Comparison of ENCODE assay signal across 11 cellular contexts in the genomic region with DNA sequence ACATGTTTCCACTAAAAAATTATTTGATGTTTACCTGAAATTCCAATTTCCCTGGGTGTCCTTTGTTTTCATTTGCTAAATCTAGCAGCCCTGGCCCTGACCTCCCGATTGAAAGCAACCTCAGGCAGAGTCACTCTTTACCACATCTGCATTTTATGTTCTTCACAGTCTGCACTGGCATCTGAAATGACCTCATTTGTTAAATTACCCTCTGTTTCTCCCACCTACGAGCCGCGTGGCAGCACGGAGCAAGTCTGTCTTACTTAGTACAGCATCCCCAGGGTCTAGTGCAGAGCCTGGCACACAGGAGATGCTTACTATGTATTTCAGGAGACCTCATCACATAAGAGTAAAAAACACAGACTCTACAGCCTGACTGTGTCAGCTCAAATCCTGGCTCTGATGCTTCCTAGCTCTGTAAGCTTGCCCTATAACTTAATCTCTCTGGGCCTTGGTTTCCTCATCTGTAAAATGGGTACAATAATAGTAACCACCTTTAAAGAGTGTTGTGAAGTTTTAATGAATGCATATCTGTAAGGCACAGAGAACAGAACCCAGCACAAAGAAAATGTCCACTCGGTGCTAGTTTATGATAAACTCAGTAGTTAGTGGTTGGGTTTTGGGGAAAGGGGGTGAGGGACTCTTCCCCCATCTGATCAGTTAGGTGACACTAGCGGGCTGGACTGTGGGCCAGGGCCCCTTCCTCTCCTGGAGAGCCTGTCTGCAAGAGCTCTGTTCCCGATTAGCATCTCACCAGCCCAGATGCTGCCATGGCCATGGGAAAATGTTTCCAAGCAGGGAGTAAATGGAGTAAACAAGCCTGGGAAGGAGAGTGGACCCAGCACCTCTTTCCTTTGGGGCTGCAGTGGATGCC.
DNase-seq lines count a peak whose midpoint lies in the region; ATAC-seq and TF ChIP-seq lines count a peak whose summit lies in the region.
"Had no signal": no experiment of that assay in that cellular context is flagged by ENCODE, and none has a peak within 500 bp of the region (broad histone marks: within the 10 kb centered on the region; RNA-seq: fewer than 3 reads in every experiment).

No MANE protein-coding gene starts in this region.

- no peak for ATAC-seq in HG02981 (IDR thresholded peaks at IDR 0.05; ENCODE audit: unreplicated experiment)

- peak overlapping the region; percentile 54 for H3K27ac ChIP-seq in HL-60 (replicated peaks)
- no peak overlapping the region for H3K27ac ChIP-seq in PC-9
- H3K27ac ChIP-seq in thyroid gland: no peak overlapping the region

- H3K9me3 ChIP-seq in mucosa of stomach (ENCODE audit: control insufficient read depth, low read length): no peaks in the 10 kb centered on the region
- H3K9me3 ChIP-seq in PC-9 (ENCODE audit: insufficient read depth, low read depth): no peaks in the 10 kb centered on the region
- H3K9me3 ChIP-seq in thyroid gland: no peaks in the 10 kb centered on the region
- H3K9me3 ChIP-seq: esophagus squamous epithelium, thoracic aorta had no signal

- H3K36me3 ChIP-seq in mucosa of stomach (ENCODE audit: control insufficient read depth, insufficient read depth, low read length) (no peaks in the 10 kb centered on the region), PC-9 (ENCODE audit: low read depth) (no peaks in the 10 kb centered on the region), thyroid gland (peaks cover 0 to 4% of the 10 kb centered on the region in 2 donors)

- no peaks in the 10 kb centered on the region for H3K9me2 ChIP-seq in PC-9 (ENCODE audit: insufficient read depth)

- peaks cover 91 to 97% of the 10 kb centered on the region in 2 donors for H3K36me3 Mint-ChIP-seq in CD14-positive monocyte
- peaks cover 64% of the 10 kb centered on the region for H3K36me3 Mint-ChIP-seq in activated naive CD4-positive, alpha-beta T cell treated with anti-CD3 and anti-CD28 coated beads, Interleukin-2, amount 10 ng/mL, durations not matched to agents 7 days and 5 days

- no peak overlapping the region for H2AFZ ChIP-seq in PC-9

- intact Hi-C loops in CD14-positive monocyte (cut with micrococcal nuclease): no loop called here
- intact Hi-C loops in PC-9 (cut with micrococcal nuclease; ENCODE audit: unreplicated experiment): no loop called here
- intact Hi-C loops in thyroid gland (cut with DNase I): no loop called here

- POLR2A ChIA-PET in PC-9 (lab: Charles Lee; ENCODE audit: unreplicated experiment): interaction anchor here (0.6 kb wide), 1 partner anchor 79 kb away, joined by 3 read pairs; no protein-coding TSS in a partner anchor

- no peaks in the 10 kb centered on the region for H3K27me3 ChIP-seq in HL-60 (ENCODE audit: insufficient read depth, poor library complexity, severe bottlenecking)
- no peaks in the 10 kb centered on the region for H3K27me3 ChIP-seq in mucosa of stomach (ENCODE audit: control insufficient read depth, insufficient read depth, low read length)
- H3K27me3 ChIP-seq in PC-9 (ENCODE audit: insufficient read depth, low read depth): no peaks in the 10 kb centered on the region
- no peaks in the 10 kb centered on the region for H3K27me3 ChIP-seq in thyroid gland
- H3K27me3 ChIP-seq: esophagus squamous epithelium had no signal

- H3K4me1 ChIP-seq in mucosa of stomach (ENCODE audit: control insufficient read depth, insufficient read depth, low read length) (no peaks in the 10 kb centered on the region), PC-9 (replicated peaks; ENCODE audit: insufficient read depth) (no peaks in the 10 kb centered on the region), thyroid gland (no peaks in the 10 kb centered on the region)

- CTCF ChIA-PET in activated naive CD4-positive, alpha-beta T cell treated with anti-CD3 and anti-CD28 coated beads, Interleukin-2, amount 10 ng/mL, durations not matched to agents 7 days and 5 days (lab: Charles Lee): interaction anchor here (1.6 to 2.2 kb wide), 3 partner anchors 12 to 87 kb away, joined by 4 to 12 read pairs (median 9); partner anchors contain the start of gene PREX1
- CTCF ChIA-PET in PC-9 (lab: Charles Lee): no interaction called here

- H3K4me2 ChIP-seq in PC-9: no peak overlapping the region

- 81 to 87% methylated on average over 8 of the region's 8 CpGs for WGBS in thyroid gland, 2 donors

- H3K4me3 ChIP-seq in HL-60 (replicated peaks; ENCODE audit: insufficient read depth, low read length) (no peak overlapping the region), mucosa of stomach (ENCODE audit: low read length) (no peak overlapping the region), PC-9 (no peak overlapping the region), thyroid gland (replicated peaks in 1 of 3) (no peak overlapping the region)
- H3K4me3 ChIP-seq: esophagus squamous epithelium, thoracic aorta had no signal

- BruUV-seq in PC-9 (replicated peaks; lab: Mats Ljungman, UMichigan): no TSS peak

- H3K27ac Mint-ChIP-seq in CD14-positive monocyte: peak overlapping the region in 6 of 7 donors; percentile 38 to 95 (median 72)
- H3K27ac Mint-ChIP-seq in activated naive CD4-positive, alpha-beta T cell treated with anti-CD3 and anti-CD28 coated beads, Interleukin-2, amount 10 ng/mL, durations not matched to agents 7 days and 5 days: peak overlapping the region; percentile 84

- peaks cover 48% of the 10 kb centered on the region for H3K4me1 Mint-ChIP-seq in CD14-positive monocyte
- peaks cover 64% of the 10 kb centered on the region for H3K4me1 Mint-ChIP-seq in activated naive CD4-positive, alpha-beta T cell treated with anti-CD3 and anti-CD28 coated beads, Interleukin-2, amount 10 ng/mL, durations not matched to agents 7 days and 5 days

- no peaks in the 10 kb centered on the region for H3K79me2 ChIP-seq in PC-9 (ENCODE audit: low read depth)

- no peak for TF ChIP-seq POLR2A in thyroid gland (IDR thresholded peaks at IDR 0.05)

- H4K20me1 ChIP-seq in PC-9 (ENCODE audit: insufficient read depth): no peaks in the 10 kb centered on the region

- H3K9me3 Mint-ChIP-seq in CD14-positive monocyte: no peaks in the 10 kb centered on the region
- H3K9me3 Mint-ChIP-seq in activated naive CD4-positive, alpha-beta T cell treated with anti-CD3 and anti-CD28 coated beads, Interleukin-2, amount 10 ng/mL, durations not matched to agents 7 days and 5 days: no peaks in the 10 kb centered on the region

- H3F3A ChIP-seq in PC-9 (ENCODE audit: insufficient read depth, low read depth): no peaks in the 10 kb centered on the region

- TF ChIP-seq CTCF in CD14-positive monocyte (IDR thresholded peaks at IDR 0.05) (no peak), HL-60 (IDR thresholded peaks at IDR 0.05; ENCODE audit: insufficient read depth, low read length) (no peak), PC-9 (conservative IDR thresholded peaks at IDR 0.05) (no peak), thyroid gland (IDR thresholded peaks at IDR 0.05) (no peak)

- no peak for DNase-seq in CD14-positive monocyte (ENCODE audit: low spot score)
- peak in 1 of 2 experiments; percentile 35 for DNase-seq in HL-60 (ENCODE audit: low read depth in 1 of 2, low spot score in 1 of 2)
- no peak for DNase-seq in activated naive CD4-positive, alpha-beta T cell treated with anti-CD3 and anti-CD28 coated beads, Interleukin-2, amount 10 ng/mL, durations not matched to agents 7 days and 5 days
- no peak for DNase-seq in PC-9
- DNase-seq in thyroid gland: no peak
- DNase-seq in NCI-H1092 (lab: John Stamatoyannopoulos, UW): no peak
- DNase-seq: esophagus squamous epithelium, Right ventricle myocardium superior had no signal

- H3K4me3 Mint-ChIP-seq in CD14-positive monocyte: no peak overlapping the region
- H3K4me3 Mint-ChIP-seq in activated naive CD4-positive, alpha-beta T cell treated with anti-CD3 and anti-CD28 coated beads, Interleukin-2, amount 10 ng/mL, durations not matched to agents 7 days and 5 days: no peak overlapping the region

- H3K27me3 Mint-ChIP-seq in CD14-positive monocyte (ENCODE audit: low read depth in 3 of 3): peaks cover 0 to 2% (median 0%) of the 10 kb centered on the region in 3 donors
- no peaks in the 10 kb centered on the region for H3K27me3 Mint-ChIP-seq in activated naive CD4-positive, alpha-beta T cell treated with anti-CD3 and anti-CD28 coated beads, Interleukin-2, amount 10 ng/mL, durations not matched to agents 7 days and 5 days

- H3K9ac ChIP-seq in mucosa of stomach (ENCODE audit: low read length): peak overlapping the region; percentile 17
